23 cellular contexts compared by ENCODE assay signal in the genomic region with DNA sequence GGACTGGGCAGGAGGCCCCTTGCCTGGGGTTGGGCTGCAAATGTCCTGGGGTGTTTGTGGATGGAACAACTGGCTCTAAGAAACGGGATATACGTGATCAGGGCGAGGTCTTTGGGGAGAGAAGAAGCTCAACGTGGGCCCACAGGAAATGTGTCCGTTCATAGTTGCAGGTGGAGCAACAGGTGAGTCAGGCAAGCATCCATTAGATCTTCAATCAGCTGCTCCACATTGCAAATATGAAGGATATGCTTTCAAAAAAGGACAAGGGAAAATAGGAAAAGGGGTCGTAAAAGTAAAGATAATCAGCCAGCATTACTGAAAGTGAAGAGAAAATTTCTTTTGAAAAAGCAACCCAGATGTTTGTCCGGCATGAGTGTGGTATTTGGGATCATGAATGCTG.
DNase-seq lines count a peak whose midpoint lies in the region; ATAC-seq and TF ChIP-seq lines count a peak whose summit lies in the region.
"Had no signal": no experiment of that assay in that cellular context is flagged by ENCODE, and none has a peak within 500 bp of the region (broad histone marks: within the 10 kb centered on the region; RNA-seq: fewer than 3 reads in every experiment).

No MANE protein-coding gene starts in this region.

- H3K27ac ChIP-seq in HEK293 (ENCODE audit: extremely low read depth, low read depth, low read length) (no peak overlapping the region), KOPT-K1 (ENCODE audit: low read depth, low read length, poor library complexity, severe bottlenecking) (peak overlapping the region; percentile 15), RWPE2 (ENCODE audit: poor library complexity, severe bottlenecking) (no peak overlapping the region)
- H3K27ac ChIP-seq: 22Rv1, A549, BLaER1 had no signal

- no peaks in the 10 kb centered on the region for H3K36me3 Mint-ChIP-seq in stimulated activated effector memory CD8-positive, alpha-beta T cell treated with anti-CD3 and anti-CD28 coated beads, Interleukin-12 subunit alpha, Interleukin-12 subunit beta, amount 100 ng/mL, for 72 hours
- H3K36me3 Mint-ChIP-seq in effector memory CD8-positive, alpha-beta T cell (ENCODE audit: insufficient read depth): no peaks in the 10 kb centered on the region
- H3K36me3 Mint-ChIP-seq: CD14-positive monocyte; CD4-positive, alpha-beta memory T cell; CD4-positive, CD25-positive, alpha-beta regulatory T cell; CD8-positive, alpha-beta memory T cell had no signal

- H3K27me3 Mint-ChIP-seq in effector memory CD8-positive, alpha-beta T cell: peaks cover 0 to 13% of the 10 kb centered on the region in 2 donors
- H3K27me3 Mint-ChIP-seq: CD4-positive, alpha-beta memory T cell; CD4-positive, CD25-positive, alpha-beta regulatory T cell had no signal

- no peak overlapping the region for H3K4me3 Mint-ChIP-seq in stimulated activated effector memory CD8-positive, alpha-beta T cell treated with anti-CD3 and anti-CD28 coated beads, Interleukin-12 subunit alpha, Interleukin-12 subunit beta, amount 100 ng/mL, for 72 hours
- H3K4me3 Mint-ChIP-seq in effector memory CD8-positive, alpha-beta T cell: no peak overlapping the region
- H3K4me3 Mint-ChIP-seq: CD14-positive monocyte; CD8-positive, alpha-beta memory T cell had no signal

- no peaks in the 10 kb centered on the region for H3K9me3 Mint-ChIP-seq in stimulated activated effector memory CD8-positive, alpha-beta T cell treated with anti-CD3 and anti-CD28 coated beads, Interleukin-12 subunit alpha, Interleukin-12 subunit beta, amount 100 ng/mL, for 72 hours
- H3K9me3 Mint-ChIP-seq in effector memory CD8-positive, alpha-beta T cell: no peaks in the 10 kb centered on the region

- no peaks in the 10 kb centered on the region for H3K4me1 ChIP-seq in HEK293 (ENCODE audit: control insufficient read depth, insufficient read depth, low read length)
- H3K4me1 ChIP-seq in RWPE2 (ENCODE audit: insufficient read depth, poor library complexity, severe bottlenecking): peaks cover 8% of the 10 kb centered on the region
- H3K4me1 ChIP-seq: A549, BE2C had no signal

- H3K4me3 ChIP-seq in HEK293 (ENCODE audit: low read depth, low read length): no peak overlapping the region
- H3K4me3 ChIP-seq in RWPE2 (ENCODE audit: severe bottlenecking): no peak overlapping the region
- H3K4me3 ChIP-seq: A549, BLaER1 had no signal

- H3K4me1 Mint-ChIP-seq in stimulated activated effector memory CD8-positive, alpha-beta T cell treated with anti-CD3 and anti-CD28 coated beads, Interleukin-12 subunit alpha, Interleukin-12 subunit beta, amount 100 ng/mL, for 72 hours: no peaks in the 10 kb centered on the region
- H3K4me1 Mint-ChIP-seq in effector memory CD8-positive, alpha-beta T cell (ENCODE audit: low read depth in 2 of 2): no peaks in the 10 kb centered on the region
- H3K4me1 Mint-ChIP-seq: CD14-positive monocyte; CD8-positive, alpha-beta memory T cell had no signal

- no peak for TF ChIP-seq CTCF in HEK293 (tag by site-specific recombination; IDR thresholded peaks at IDR 0.05)
- no peak for TF ChIP-seq CTCF in RWPE2 (IDR thresholded peaks at IDR 0.05; ENCODE audit: poor library complexity, severe bottlenecking)

- ATAC-seq in RWPE2 (ENCODE audit: low read depth): no peak
- ATAC-seq in stimulated activated effector memory CD8-positive, alpha-beta T cell treated with anti-CD3 and anti-CD28 coated beads, Interleukin-12 subunit alpha, Interleukin-12 subunit beta, amount 100 ng/mL, for 72 hours: no peak
- no peak for ATAC-seq in effector memory CD8-positive, alpha-beta T cell (replicated peaks)
- ATAC-seq: A549 had no signal

- CTCF ChIA-PET in HEK293 (lab: Yijun Ruan, JAX): no interaction called here

- H3K9me3 ChIP-seq in HEK293 (ENCODE audit: control insufficient read depth, insufficient read depth, low read depth, low read length) (no peaks in the 10 kb centered on the region), KOPT-K1 (ENCODE audit: insufficient read depth, low read length, poor library complexity, severe bottlenecking) (no peaks in the 10 kb centered on the region), RWPE2 (ENCODE audit: severe bottlenecking) (no peaks in the 10 kb centered on the region)
- H3K9me3 ChIP-seq: A549, BE2C, BLaER1 had no signal

- H3K36me3 ChIP-seq in HEK293 (ENCODE audit: control insufficient read depth in 2 of 2, insufficient read depth in 1 of 2, low read length in 2 of 2): no peaks in the 10 kb centered on the region
- peaks cover 6% of the 10 kb centered on the region; the same call in 1 of the 2 replicates for H3K36me3 ChIP-seq in KOPT-K1 (ENCODE audit: insufficient read depth, low read length)
- H3K36me3 ChIP-seq in RWPE2 (ENCODE audit: low read depth): no peaks in the 10 kb centered on the region; the same call in 1 of the 2 replicates
- H3K36me3 ChIP-seq: BE2C, BLaER1 had no signal

- peak overlapping the region; percentile 18 for H3K27ac Mint-ChIP-seq in stimulated activated effector memory CD8-positive, alpha-beta T cell treated with anti-CD3 and anti-CD28 coated beads, Interleukin-12 subunit alpha, Interleukin-12 subunit beta, amount 100 ng/mL, for 72 hours
- H3K27ac Mint-ChIP-seq in effector memory CD8-positive, alpha-beta T cell: no peak overlapping the region
- H3K27ac Mint-ChIP-seq: CD14-positive monocyte; CD8-positive, alpha-beta memory T cell had no signal

- POLR2A ChIA-PET in HEK293 (lab: Yijun Ruan, JAX): no interaction called here

- no peaks in the 10 kb centered on the region for H3K27me3 ChIP-seq in RWPE2 (ENCODE audit: insufficient read depth, poor library complexity, severe bottlenecking)
- H3K27me3 ChIP-seq: BE2C, BLaER1 had no signal

- DNase-seq in RWPE2 (ENCODE audit: low spot score) (peak; percentile 59), NCI-H2227 (lab: John Stamatoyannopoulos, UW; ENCODE audit: unreplicated experiment) (no peak)
- DNase-seq in stimulated activated effector memory CD8-positive, alpha-beta T cell treated with anti-CD3 and anti-CD28 coated beads, Interleukin-12 subunit alpha, Interleukin-12 subunit beta, amount 100 ng/mL, for 72 hours (ENCODE audit: low spot score in 2 of 2): no peak
- DNase-seq in effector memory CD8-positive, alpha-beta T cell: no peak
- no peak for DNase-seq in activated naive CD4-positive, alpha-beta T cell treated with anti-CD3 and anti-CD28 coated beads, Interleukin-2, amount 50 U/mL, for 16 hours
- DNase-seq: ACHN; BE2C; C1 segment of cervical spinal cord; CD4-positive, alpha-beta memory T cell; CD4-positive, CD25-positive, alpha-beta regulatory T cell; CD8-positive, alpha-beta memory T cell; COR-L47; DMS 273 treated with DMSO at 0.1 percent for 48 hours; DMS153; DMS53; DMS79; GF-D8 had no signal

TF ChIP-seq in HEK293, 187 proteins besides CTCF, POLR2A, EP300 and RAD21:
- TF ChIP-seq ZNF214 (tag by site-specific recombination; IDR thresholded peaks at IDR 0.05; ENCODE audit: borderline replicate concordance) (no peak), ZNF140 (tag by site-specific recombination; IDR thresholded peaks at IDR 0.05) (no peak), SCRT2 (tag by site-specific recombination; IDR thresholded peaks at IDR 0.05) (peak; percentile 90), SCRT1 (tag by site-specific recombination; IDR thresholded peaks at IDR 0.05; ENCODE audit: borderline replicate concordance) (peak; percentile 77)
- TF ChIP-seq, protein P1, sequence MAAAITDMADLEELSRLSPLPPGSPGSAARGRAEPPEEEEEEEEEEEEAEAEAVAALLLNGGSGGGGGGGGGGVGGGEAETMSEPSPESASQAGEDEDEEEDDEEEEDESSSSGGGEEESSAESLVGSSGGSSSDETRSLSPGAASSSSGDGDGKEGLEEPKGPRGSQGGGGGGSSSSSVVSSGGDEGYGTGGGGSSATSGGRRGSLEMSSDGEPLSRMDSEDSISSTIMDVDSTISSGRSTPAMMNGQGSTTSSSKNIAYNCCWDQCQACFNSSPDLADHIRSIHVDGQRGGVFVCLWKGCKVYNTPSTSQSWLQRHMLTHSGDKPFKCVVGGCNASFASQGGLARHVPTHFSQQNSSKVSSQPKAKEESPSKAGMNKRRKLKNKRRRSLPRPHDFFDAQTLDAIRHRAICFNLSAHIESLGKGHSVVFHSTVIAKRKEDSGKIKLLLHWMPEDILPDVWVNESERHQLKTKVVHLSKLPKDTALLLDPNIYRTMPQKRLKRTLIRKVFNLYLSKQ (tag by site-specific recombination; IDR thresholded peaks at IDR 0.05; ENCODE audit: borderline replicate concordance): no peak
TF ChIP-seq in HEK293: peak in this region for 2.
